22 cellular contexts compared by ENCODE assay signal in genomic region chr11:61536676-61537270, GRCh38. TPM values are rescaled to one million over a fixed set of nuclear protein-coding genes. Genes with fewer than 3 reads are reported as not detected.
"Had no signal": no experiment of that assay in that cellular context is flagged by ENCODE, and none has a peak within 500 bp of the region (broad histone marks: within the 10 kb centered on the region; RNA-seq: fewer than 3 reads in every experiment).

No MANE protein-coding gene starts in this region.

- FAIRE-seq: kidney, TTC549 had no signal

- H3K4me1 ChIP-seq: uterus had no signal

- DNase-seq: activated CD4-positive, alpha-beta memory T cell treated with anti-CD3 and anti-CD28 coated beads for 36 hours; activated CD4-positive, alpha-beta T cell treated with anti-CD3 and anti-CD28 coated beads for 4 hours; activated T-cell treated with anti-CD3 and anti-CD28 coated beads for 4 hours; effector memory CD8-positive, alpha-beta T cell; foreskin fibroblast; hypothalamus; kidney; stimulated activated CD4-positive, alpha-beta T cell treated with anti-CD3 and anti-CD28 coated beads, Interleukin-12 subunit alpha, Interleukin-12 subunit beta, amount 100 ng/mL, for 4 hours; stimulated activated CD4-positive, alpha-beta T cell treated with anti-CD3 and anti-CD28 coated beads, Interleukin-1b, Interleukin-23, amount 100 ng/mL, for 48 hours; stimulated activated CD8-positive, alpha-beta memory T cell treated with anti-CD3 and anti-CD28 coated beads, Interleukin-4, amount 100 ng/mL, for 48 hours; stimulated activated naive CD4-positive, alpha-beta T cell; uterus had no signal

- H3K27ac ChIP-seq: epithelial cell of prostate, uterus had no signal

- ATAC-seq: effector memory CD8-positive, alpha-beta T cell; left lobe of liver; natural killer cell treated with Interleukin-12 subunit alpha and Interleukin-12 subunit beta and Interleukin-15 and Interleukin-18, amount 100 ng/mL, for 72 hours; WTC11 had no signal

- H3K4me3 ChIP-seq: lung, uterus had no signal

- H3K27me3 ChIP-seq: uterus had no signal

- H3K9me3 ChIP-seq: uterus had no signal

- H3K4me3 Mint-ChIP-seq: activated CD4-positive, alpha-beta memory T cell treated with anti-CD3 and anti-CD28 coated beads for 36 hours; activated naive CD8-positive, alpha-beta T cell; activated T-helper 1 cell treated with anti-CD3 and anti-CD28 coated beads, Interleukin-12 subunit alpha, Interleukin-12 subunit beta, Interleukin-2, Interleukin-4 antibody, amounts not matched to agents 30 ng/mL and 10 ng/mL and 1 ng/mL, durations not matched to agents 14 hours and 24 hours and 36 hours; effector memory CD8-positive, alpha-beta T cell; mesothelial cell of epicardium; natural killer cell treated with Interleukin-12 subunit alpha and Interleukin-12 subunit beta and Interleukin-15 and Interleukin-18, amount 100 ng/mL, for 72 hours; T-helper 2 cell treated with Interferon-gamma antibody and Interleukin-4, amounts not matched to agents 5 μg/mL and 100 μg/mL, for 36 hours; WTC11 had no signal

- H3K9me3 Mint-ChIP-seq: activated CD4-positive, alpha-beta memory T cell treated with anti-CD3 and anti-CD28 coated beads for 36 hours; activated T-helper 1 cell treated with anti-CD3 and anti-CD28 coated beads, Interleukin-12 subunit alpha, Interleukin-12 subunit beta, Interleukin-2, Interleukin-4 antibody, amounts not matched to agents 30 ng/mL and 10 ng/mL and 1 ng/mL, durations not matched to agents 14 hours and 24 hours and 36 hours; effector memory CD8-positive, alpha-beta T cell; mesothelial cell of epicardium; natural killer cell treated with Interleukin-12 subunit alpha and Interleukin-12 subunit beta and Interleukin-15 and Interleukin-18, amount 100 ng/mL, for 72 hours; T-helper 2 cell treated with Interferon-gamma antibody and Interleukin-4, amounts not matched to agents 5 μg/mL and 100 μg/mL, for 36 hours; WTC11 had no signal

- H3K36me3 ChIP-seq: uterus had no signal

- H3K27ac Mint-ChIP-seq: activated CD4-positive, alpha-beta memory T cell treated with anti-CD3 and anti-CD28 coated beads for 36 hours; activated naive CD8-positive, alpha-beta T cell; activated T-helper 1 cell treated with anti-CD3 and anti-CD28 coated beads, Interleukin-12 subunit alpha, Interleukin-12 subunit beta, Interleukin-2, Interleukin-4 antibody, amounts not matched to agents 30 ng/mL and 10 ng/mL and 1 ng/mL, durations not matched to agents 14 hours and 24 hours and 36 hours; effector memory CD8-positive, alpha-beta T cell; mesothelial cell of epicardium; natural killer cell treated with Interleukin-12 subunit alpha and Interleukin-12 subunit beta and Interleukin-15 and Interleukin-18, amount 100 ng/mL, for 72 hours; T-helper 2 cell treated with Interferon-gamma antibody and Interleukin-4, amounts not matched to agents 5 μg/mL and 100 μg/mL, for 36 hours had no signal

- H3K36me3 Mint-ChIP-seq: activated CD4-positive, alpha-beta memory T cell treated with anti-CD3 and anti-CD28 coated beads for 36 hours; activated naive CD8-positive, alpha-beta T cell; mesothelial cell of epicardium; natural killer cell treated with Interleukin-12 subunit alpha and Interleukin-12 subunit beta and Interleukin-15 and Interleukin-18, amount 100 ng/mL, for 72 hours; WTC11 had no signal

RNA-seq across cellular contexts. Expression of gene LRRC10B, which starts 28.2 kb away (rescaled TPM):
- total RNA-seq: activated CD4-positive, alpha-beta memory T cell treated with anti-CD3 and anti-CD28 coated beads for 36 hours; activated T-helper 1 cell treated with anti-CD3 and anti-CD28 coated beads, Interleukin-12 subunit alpha, Interleukin-12 subunit beta, Interleukin-2, Interleukin-4 antibody, amounts not matched to agents 30 ng/mL and 10 ng/mL and 1 ng/mL, durations not matched to agents 14 hours and 24 hours and 36 hours; left lobe of liver; natural killer cell treated with Interleukin-12 subunit alpha and Interleukin-12 subunit beta and Interleukin-15 and Interleukin-18, amount 100 ng/mL, for 72 hours had no signal

RNA-seq across cellular contexts. Expression of gene SYT7, which starts 44.1 kb away (rescaled TPM):
- total RNA-seq: activated CD4-positive, alpha-beta memory T cell treated with anti-CD3 and anti-CD28 coated beads for 36 hours; natural killer cell treated with Interleukin-12 subunit alpha and Interleukin-12 subunit beta and Interleukin-15 and Interleukin-18, amount 100 ng/mL, for 72 hours had no signal
